ENCODE assay signal across 27 cellular contexts in genomic region chr5:89055011-89055704, GRCh38.
"Had no signal": no experiment of that assay in that cellular context is flagged by ENCODE, and none has a peak within 500 bp of the region (broad histone marks: within the 10 kb centered on the region; RNA-seq: fewer than 3 reads in every experiment).

No MANE protein-coding gene starts in this region.

- H3K4me2 ChIP-seq: smooth muscle cell had no signal

- ATAC-seq: left lobe of liver; mucosa of descending colon; natural killer cell treated with Interleukin-12 subunit alpha and Interleukin-12 subunit beta and Interleukin-15 and Interleukin-18, amount 100 ng/mL, for 72 hours; sciatic nerve; stimulated activated naive CD8-positive, alpha-beta T cell treated with anti-CD3 and anti-CD28 coated beads, Interleukin-15, amount 100 ng/mL, for 72 hours; upper lobe of right lung had no signal

- FAIRE-seq: endothelial cell of umbilical vein, frontal cortex, keratinocyte had no signal

- H3K27ac ChIP-seq: coronary artery, esophagus squamous epithelium, neutrophil, parathyroid adenoma, suprapubic skin, transverse colon, upper lobe of right lung, uterus had no signal

- H3K9me3 ChIP-seq: neutrophil, upper lobe of right lung, uterus had no signal

- DNase-seq: dermis blood vessel endothelial cell; effector memory CD4-positive, alpha-beta T cell; esophagus squamous epithelium; head of caudate nucleus; mucosa of descending colon; naive B cell; stimulated activated CD4-positive, alpha-beta T cell treated with anti-CD3 and anti-CD28 coated beads, Interleukin-12 subunit alpha, Interleukin-12 subunit beta, amount 100 ng/mL, for 4 hours; stimulated activated CD4-positive, alpha-beta T cell treated with anti-CD3 and anti-CD28 coated beads, Interleukin-1b, Interleukin-23, amount 100 ng/mL, for 48 hours; stimulated activated CD4-positive, alpha-beta T cell treated with anti-CD3 and anti-CD28 coated beads, Interleukin-4, amount 100 ng/mL, for 1 hour; stimulated activated CD8-positive, alpha-beta memory T cell treated with anti-CD3 and anti-CD28 coated beads, Interleukin-4, amount 100 ng/mL, for 48 hours; stimulated activated naive CD4-positive, alpha-beta T cell; stimulated activated naive CD8-positive, alpha-beta T cell treated with anti-CD3 and anti-CD28 coated beads, Interleukin-15, amount 100 ng/mL, for 72 hours; transverse colon; upper lobe of right lung; uterus had no signal

- H3K4me3 ChIP-seq: coronary artery, esophagus squamous epithelium, lung, mucosa of descending colon, smooth muscle cell, suprapubic skin, transverse colon, upper lobe of right lung, uterus had no signal

- H3K4me1 ChIP-seq: esophagus squamous epithelium, parathyroid adenoma, suprapubic skin, upper lobe of right lung, uterus had no signal
